Comparison of ENCODE assay signal across 1 cellular context in genomic region chrX:153691032-153691827, GRCh38.
TF ChIP-seq lines count a peak whose summit lies in the region.

No MANE protein-coding gene starts in this region.

TF ChIP-seq in K562, 482 proteins besides CTCF, POLR2A, EP300 and RAD21:
- TF ChIP-seq ZNF263 (CRISPR knock-in tag; IDR thresholded peaks at IDR 0.05; ENCODE audit: borderline replicate concordance) (peak; percentile 51; the same call in 1 of the 2 replicates), KDM5B (IDR thresholded peaks at IDR 0.05; ENCODE audit: insufficient replicate concordance, low read depth, low read length) (peak; percentile 29), RBM22 (IDR thresholded peaks at IDR 0.05; ENCODE audit: low read depth, low read length, poor library complexity, severe bottlenecking) (peak; percentile 27), POLR2G (IDR thresholded peaks at IDR 0.05; ENCODE audit: low read depth, low read length) (peak; percentile 69), CCNT2 (IDR thresholded peaks at IDR 0.05; ENCODE audit: borderline replicate concordance, extremely low read depth, insufficient read length, low read depth, low read length) (peak; percentile 34)
